Comparison of ENCODE assay signal across 19 cellular contexts in genomic region chr18:31156831-31157763, GRCh38. TPM values are rescaled to one million over a fixed set of nuclear protein-coding genes. Genes with fewer than 3 reads are reported as not detected.
DNase-seq lines count a peak whose midpoint lies in the region; TF ChIP-seq lines count a peak whose summit lies in the region.
"Had no signal": no experiment of that assay in that cellular context is flagged by ENCODE, and none has a peak within 500 bp of the region (broad histone marks: within the 10 kb centered on the region; RNA-seq: fewer than 3 reads in every experiment).

No MANE protein-coding gene starts in this region.

- dilution Hi-C loops in mammary epithelial cell (cut with HindIII; ENCODE audit: low sequenced_read_pairs) = no loop called here

- in situ Hi-C loops in mammary epithelial cell (cut with MboI; ENCODE audit: low sequenced_read_pairs in 2 of 2) = no loop called here

- H3K4me1 ChIP-seq in mammary epithelial cell (ENCODE audit: insufficient read depth, low read length) (peaks cover 9% of the 10 kb centered on the region), breast epithelium (no peaks in the 10 kb centered on the region), left ventricle myocardium inferior (peaks cover 8% of the 10 kb centered on the region)

- no peaks in the 10 kb centered on the region for H3K36me3 Mint-ChIP-seq in mesothelial cell of epicardium
- H3K36me3 Mint-ChIP-seq in activated naive CD8-positive, alpha-beta T cell treated with anti-CD3 and anti-CD28 coated beads for 36 hours = no peaks in the 10 kb centered on the region
- H3K36me3 Mint-ChIP-seq: immature natural killer cell had no signal

- intact Hi-C loops in mammary epithelial cell (cut with micrococcal nuclease) = no loop called here
- intact Hi-C loops in breast epithelium (cut with DNase I; ENCODE audit: low total_unique reads) = no loop called here
- intact Hi-C loops in left ventricle myocardium inferior (cut with micrococcal nuclease) = no loop called here

- CTCF ChIA-PET in mammary epithelial cell (lab: Charles Lee; ENCODE audit: low non-redundant PET) = no interaction called here

- H3K9ac ChIP-seq in mammary epithelial cell (ENCODE audit: insufficient read depth, low read length) = no peak overlapping the region

- no peaks in the 10 kb centered on the region for H3K27me3 ChIP-seq in mammary epithelial cell (ENCODE audit: insufficient read depth, low read length)
- H3K27me3 ChIP-seq in breast epithelium = no peaks in the 10 kb centered on the region
- no peaks in the 10 kb centered on the region for H3K27me3 ChIP-seq in left ventricle myocardium inferior (ENCODE audit: low read depth)

- BruUV-seq in mammary epithelial cell (replicated peaks; lab: Mats Ljungman, UMichigan) = no TSS peak

- H3K27ac ChIP-seq in mammary epithelial cell (ENCODE audit: insufficient read depth, low read depth, low read length) (no peak overlapping the region), breast epithelium (peak overlapping the region in 1 of 2 donors; percentile 36), left ventricle myocardium inferior (replicated peaks) (no peak overlapping the region)

- H3K36me3 ChIP-seq in mammary epithelial cell (ENCODE audit: insufficient read depth, low read length) = no peaks in the 10 kb centered on the region
- H3K36me3 ChIP-seq in breast epithelium = no peaks in the 10 kb centered on the region
- H3K36me3 ChIP-seq in left ventricle myocardium inferior = no peaks in the 10 kb centered on the region

- TF ChIP-seq CTCF in mammary epithelial cell (conservative IDR thresholded peaks at IDR 0.05 in 1 of 2, IDR thresholded peaks at IDR 0.05 in 1 of 2; ENCODE audit: extremely low read depth in 1 of 2, insufficient read depth in 1 of 2, low read depth in 1 of 2, low read length in 2 of 2) (no peak), breast epithelium (IDR thresholded peaks at IDR 0.05) (no peak), epithelial cell of esophagus (IDR thresholded peaks at IDR 0.05; ENCODE audit: insufficient read depth, low read depth, low read length, missing control alignments) (no peak), mesothelial cell of epicardium (IDR thresholded peaks at IDR 0.05; ENCODE audit: unreplicated experiment) (no peak), left ventricle myocardium inferior (IDR thresholded peaks at IDR 0.05; ENCODE audit: borderline replicate concordance) (no peak)

- no peaks in the 10 kb centered on the region for H3K79me2 ChIP-seq in mammary epithelial cell (ENCODE audit: insufficient read depth, low read length)

- no peak overlapping the region for H2AFZ ChIP-seq in mammary epithelial cell (ENCODE audit: low read depth, low read length)

- no peaks in the 10 kb centered on the region for H4K20me1 ChIP-seq in mammary epithelial cell (ENCODE audit: insufficient read depth, low read length)

- peaks cover 34% of the 10 kb centered on the region for H3K4me1 Mint-ChIP-seq in mesothelial cell of epicardium
- no peaks in the 10 kb centered on the region for H3K4me1 Mint-ChIP-seq in activated naive CD8-positive, alpha-beta T cell treated with anti-CD3 and anti-CD28 coated beads for 36 hours
- H3K4me1 Mint-ChIP-seq: immature natural killer cell had no signal

- H3K9me3 ChIP-seq in mammary epithelial cell (replicated peaks; ENCODE audit: insufficient read depth, low read length) = no peaks in the 10 kb centered on the region
- H3K9me3 ChIP-seq in breast epithelium = no peaks in the 10 kb centered on the region
- no peaks in the 10 kb centered on the region for H3K9me3 ChIP-seq in left ventricle myocardium inferior (replicated peaks)

- H3K27me3 Mint-ChIP-seq in mesothelial cell of epicardium (ENCODE audit: low read depth) = no peaks in the 10 kb centered on the region
- H3K27me3 Mint-ChIP-seq in activated naive CD8-positive, alpha-beta T cell treated with anti-CD3 and anti-CD28 coated beads for 36 hours = no peaks in the 10 kb centered on the region
- H3K27me3 Mint-ChIP-seq: effector memory CD8-positive, alpha-beta T cell had no signal

- H3K4me3 ChIP-seq in mammary epithelial cell (replicated peaks in 1 of 3; ENCODE audit: insufficient read depth in 1 of 3, low read depth in 2 of 3, low read length in 3 of 3) = no peak overlapping the region
- no peak overlapping the region for H3K4me3 ChIP-seq in breast epithelium
- H3K4me3 ChIP-seq in epithelial cell of esophagus (ENCODE audit: low read length) = no peak overlapping the region
- no peak overlapping the region for H3K4me3 ChIP-seq in left ventricle myocardium inferior

- 90% methylated on average over 12 of the region's 12 CpGs for WGBS in mammary epithelial cell (ENCODE audit: low coverage, missing lambda C conversion rate)

- DNase-seq in mammary epithelial cell (peak; percentile 30), breast epithelium (ENCODE audit: low spot score in 2 of 2) (no peak), epithelial cell of esophagus (ENCODE audit: low read depth) (peak; percentile 93), mesothelial cell of epicardium (ENCODE audit: low spot score in 2 of 2, unreplicated experiment in 2 of 2) (peak in 1 of 2 experiments; percentile 45), SW480 (ENCODE audit: low spot score) (no peak), left ventricle myocardium inferior (no peak)
- no peak for DNase-seq in activated naive CD8-positive, alpha-beta T cell treated with anti-CD3 and anti-CD28 coated beads for 36 hours
- no peak for DNase-seq in activated naive CD4-positive, alpha-beta T cell (lab: John Stamatoyannopoulos, UW)
- DNase-seq: activated CD4-positive, alpha-beta T cell treated with anti-CD3 and anti-CD28 coated beads, Interleukin-2, amount 50 U/mL, for 1 hour; activated T-cell treated with anti-CD3 and anti-CD28 coated beads, Interleukin-2, amount 50 U/mL, for 1 hour; caudate nucleus; effector memory CD8-positive, alpha-beta T cell; immature natural killer cell; NCI-H1092; SHP77; stimulated activated CD4-positive, alpha-beta T cell treated with anti-CD3 and anti-CD28 coated beads, Interleukin-15, amount 100 ng/mL, for 24 hours; T1000 had no signal

- no peaks in the 10 kb centered on the region for H3K9me3 Mint-ChIP-seq in mesothelial cell of epicardium
- peaks cover 3% of the 10 kb centered on the region for H3K9me3 Mint-ChIP-seq in activated naive CD8-positive, alpha-beta T cell treated with anti-CD3 and anti-CD28 coated beads for 36 hours

- peak overlapping the region; percentile 98 for H3K27ac Mint-ChIP-seq in mesothelial cell of epicardium
- no peak overlapping the region for H3K27ac Mint-ChIP-seq in activated naive CD8-positive, alpha-beta T cell treated with anti-CD3 and anti-CD28 coated beads for 36 hours
- H3K27ac Mint-ChIP-seq: effector memory CD8-positive, alpha-beta T cell; immature natural killer cell had no signal

- no peak overlapping the region for H3K4me2 ChIP-seq in mammary epithelial cell (ENCODE audit: insufficient read depth, low read depth, low read length)

- peak overlapping the region; percentile 35 for H3K4me3 Mint-ChIP-seq in mesothelial cell of epicardium
- no peak overlapping the region for H3K4me3 Mint-ChIP-seq in activated naive CD8-positive, alpha-beta T cell treated with anti-CD3 and anti-CD28 coated beads for 36 hours
- H3K4me3 Mint-ChIP-seq: effector memory CD8-positive, alpha-beta T cell; immature natural killer cell had no signal

- no peak for TF ChIP-seq POLR2A in breast epithelium (IDR thresholded peaks at IDR 0.05)

RNA-seq across cellular contexts. Expression of gene DSC1, which starts 5.6 kb away (rescaled TPM):
- total RNA-seq in mammary epithelial cell (1 to 10 TPM in 1 of 2 donors, under 1 TPM in 1; 0.28 to 1.2 TPM), breast epithelium (under 1 TPM in 1 of 3 donors, not detected in 2; 0.29 TPM), mesothelial cell of epicardium (0.36 to 0.47 TPM (median 0.43 TPM) in 3 replicates), left ventricle myocardium inferior (7.5 TPM)
- polyA plus RNA-seq in mammary epithelial cell = 0.24 TPM
- polyA minus RNA-seq in mammary epithelial cell = not detected
- 1 to 10 TPM in 1 of 2 experiments, under 1 TPM in 1; 0.93 to 1.1 TPM for total RNA-seq in activated naive CD8-positive, alpha-beta T cell treated with anti-CD3 and anti-CD28 coated beads for 36 hours
- total RNA-seq: frontal cortex, HepG2 had no signal
- polyA plus RNA-seq: HepG2 had no signal

RNA-seq across cellular contexts. Expression of gene DSC2, which starts 54.9 kb away (rescaled TPM):
- total RNA-seq in mammary epithelial cell (10 to 100 TPM; 34.7 to 88.7 TPM), breast epithelium (10 to 100 TPM in 2 of 3 donors, 1 to 10 TPM in 1; 8.0 to 72.9 (median 19.0) TPM), mesothelial cell of epicardium (61.3 to 64.7 TPM (median 63.0 TPM) in 3 replicates), left ventricle myocardium inferior (24.5 TPM)
- polyA plus RNA-seq in mammary epithelial cell = 15.1 TPM
- 35.3 TPM for polyA minus RNA-seq in mammary epithelial cell
- total RNA-seq in activated naive CD8-positive, alpha-beta T cell treated with anti-CD3 and anti-CD28 coated beads for 36 hours = under 1 TPM; 0.14 to 0.26 TPM
- polyA plus RNA-seq: immature natural killer cell had no signal

Comparison
In these comparisons a context has a peak if more than half of its experiments do, and no peak if none do; other contexts are left out.
1. DNase-seq: peak in mammary epithelial cell (single experiment) and epithelial cell of esophagus (single experiment); none in breast epithelium (0 of 2), activated naive CD8-positive, alpha-beta T cell treated with anti-CD3 and anti-CD28 coated beads for 36 hours (single experiment), activated naive CD4-positive, alpha-beta T cell (0 of 4), SW480 (single experiment) and left ventricle myocardium inferior (single experiment).
2. RNA of gene DSC2, which starts 54.9 kb away (total RNA-seq): 34.7 to 88.7 TPM in mammary epithelial cell, 61.3 to 64.7 TPM in mesothelial cell of epicardium, 24.5 TPM in left ventricle myocardium inferior (single experiment) and 8.0 to 72.9 TPM in breast epithelium; 0.14 to 0.26 TPM in activated naive CD8-positive, alpha-beta T cell treated with anti-CD3 and anti-CD28 coated beads for 36 hours; every median in the first group is over 4 times any median in the second.